In genomic region chr2:25198209-25198525, GRCh38 we compare ENCODE assay signal across 2 cellular contexts.
TF ChIP-seq lines count a peak whose summit lies in the region.

No MANE protein-coding gene starts in this region.

TF ChIP-seq in SK-N-SH, 30 proteins besides CTCF, POLR2A, EP300 and RAD21 (continued from another document):
- TF ChIP-seq, protein P1, sequence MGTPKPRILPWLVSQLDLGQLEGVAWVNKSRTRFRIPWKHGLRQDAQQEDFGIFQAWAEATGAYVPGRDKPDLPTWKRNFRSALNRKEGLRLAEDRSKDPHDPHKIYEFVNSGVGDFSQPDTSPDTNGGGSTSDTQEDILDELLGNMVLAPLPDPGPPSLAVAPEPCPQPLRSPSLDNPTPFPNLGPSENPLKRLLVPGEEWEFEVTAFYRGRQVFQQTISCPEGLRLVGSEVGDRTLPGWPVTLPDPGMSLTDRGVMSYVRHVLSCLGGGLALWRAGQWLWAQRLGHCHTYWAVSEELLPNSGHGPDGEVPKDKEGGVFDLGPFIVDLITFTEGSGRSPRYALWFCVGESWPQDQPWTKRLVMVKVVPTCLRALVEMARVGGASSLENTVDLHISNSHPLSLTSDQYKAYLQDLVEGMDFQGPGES (IDR thresholded peaks at IDR 0.05; ENCODE audit: low read depth, low read length), result no peak
- no peak for TF ChIP-seq TAF1 (IDR thresholded peaks at IDR 0.05; ENCODE audit: borderline replicate concordance, low read depth, low read length)
- TF ChIP-seq, protein P2, sequence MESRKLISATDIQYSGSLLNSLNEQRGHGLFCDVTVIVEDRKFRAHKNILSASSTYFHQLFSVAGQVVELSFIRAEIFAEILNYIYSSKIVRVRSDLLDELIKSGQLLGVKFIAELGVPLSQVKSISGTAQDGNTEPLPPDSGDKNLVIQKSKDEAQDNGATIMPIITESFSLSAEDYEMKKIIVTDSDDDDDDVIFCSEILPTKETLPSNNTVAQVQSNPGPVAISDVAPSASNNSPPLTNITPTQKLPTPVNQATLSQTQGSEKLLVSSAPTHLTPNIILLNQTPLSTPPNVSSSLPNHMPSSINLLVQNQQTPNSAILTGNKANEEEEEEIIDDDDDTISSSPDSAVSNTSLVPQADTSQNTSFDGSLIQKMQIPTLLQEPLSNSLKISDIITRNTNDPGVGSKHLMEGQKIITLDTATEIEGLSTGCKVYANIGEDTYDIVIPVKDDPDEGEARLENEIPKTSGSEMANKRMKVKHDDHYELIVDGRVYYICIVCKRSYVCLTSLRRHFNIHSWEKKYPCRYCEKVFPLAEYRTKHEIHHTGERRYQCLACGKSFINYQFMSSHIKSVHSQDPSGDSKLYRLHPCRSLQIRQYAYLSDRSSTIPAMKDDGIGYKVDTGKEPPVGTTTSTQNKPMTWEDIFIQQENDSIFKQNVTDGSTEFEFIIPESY (IDR thresholded peaks at IDR 0.05; ENCODE audit: borderline replicate concordance, low read depth), result no peak
- TF ChIP-seq CHD2 (IDR thresholded peaks at IDR 0.05; ENCODE audit: low read length, partially characterized antibody), result no peak

TF ChIP-seq in SK-N-SH treated with all-trans-retinoic acid at 6 μM for 48 hours, 23 proteins besides CTCF, POLR2A, EP300 and RAD21 (continued from another document):
- TF ChIP-seq, protein P3, sequence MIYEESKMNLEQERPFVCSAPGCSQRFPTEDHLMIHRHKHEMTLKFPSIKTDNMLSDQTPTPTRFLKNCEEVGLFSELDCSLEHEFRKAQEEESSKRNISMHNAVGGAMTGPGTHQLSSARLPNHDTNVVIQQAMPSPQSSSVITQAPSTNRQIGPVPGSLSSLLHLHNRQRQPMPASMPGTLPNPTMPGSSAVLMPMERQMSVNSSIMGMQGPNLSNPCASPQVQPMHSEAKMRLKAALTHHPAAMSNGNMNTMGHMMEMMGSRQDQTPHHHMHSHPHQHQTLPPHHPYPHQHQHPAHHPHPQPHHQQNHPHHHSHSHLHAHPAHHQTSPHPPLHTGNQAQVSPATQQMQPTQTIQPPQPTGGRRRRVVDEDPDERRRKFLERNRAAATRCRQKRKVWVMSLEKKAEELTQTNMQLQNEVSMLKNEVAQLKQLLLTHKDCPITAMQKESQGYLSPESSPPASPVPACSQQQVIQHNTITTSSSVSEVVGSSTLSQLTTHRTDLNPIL (CRISPR knock-in tag; IDR thresholded peaks at IDR 0.05; ENCODE audit: low read depth), result no peak
TF ChIP-seq in SK-N-SH treated with all-trans-retinoic acid at 6 μM for 48 hours: peak in this region for 0.
